Comparison of ENCODE assay signal across 8 cellular contexts in genomic region chr14:75051556-75051899, GRCh38. TPM values are rescaled to one million over a fixed set of nuclear protein-coding genes. Genes with fewer than 3 reads are reported as not detected.
A peak's percentile ranks its signal among the peaks of the same experiment; 100 is the strongest.
DNase-seq lines count a peak whose midpoint lies in the region; ATAC-seq and TF ChIP-seq lines count a peak whose summit lies in the region.

No MANE protein-coding gene starts in this region.

- H3K9me3 Mint-ChIP-seq in activated CD8-positive, alpha-beta memory T cell treated with anti-CD3 and anti-CD28 coated beads, Interleukin-2, amount 10 ng/mL, durations not matched to agents 7 days and 5 days (ENCODE audit: low read depth), result no peaks in the 10 kb centered on the region
- no peaks in the 10 kb centered on the region for H3K9me3 Mint-ChIP-seq in activated naive CD8-positive, alpha-beta T cell treated with anti-CD3 and anti-CD28 coated beads, Interleukin-2, amount 10 ng/mL, durations not matched to agents 7 days and 5 days

- H3K4me1 ChIP-seq in left lung, result peaks cover 0 to 34% of the 10 kb centered on the region in 2 donors
- peaks cover 30 to 32% of the 10 kb centered on the region in 2 donors for H3K4me1 ChIP-seq in thyroid gland
- no peaks in the 10 kb centered on the region for H3K4me1 ChIP-seq in HAP-1

- no peaks in the 10 kb centered on the region for H3K9me3 ChIP-seq in left lung
- no peaks in the 10 kb centered on the region for H3K9me3 ChIP-seq in thyroid gland
- H3K9me3 ChIP-seq in HAP-1, result no peaks in the 10 kb centered on the region

- intact Hi-C loops in left lung (cut with DNase I), result no loop called here
- intact Hi-C loops in thyroid gland (cut with DNase I), result no loop called here

- H3K27me3 ChIP-seq in left lung, result peaks cover 0 to 10% of the 10 kb centered on the region in 2 donors
- no peaks in the 10 kb centered on the region for H3K27me3 ChIP-seq in thyroid gland
- H3K27me3 ChIP-seq in HAP-1 (ENCODE audit: low read depth), result peaks cover 10% of the 10 kb centered on the region

- H3K4me3 ChIP-seq in left lung (peak overlapping the region; percentile 60 to 65), thyroid gland (replicated peaks in 1 of 3) (peak overlapping the region in 1 of 3 donors; percentile 44), HAP-1 (no peak overlapping the region)

- TF ChIP-seq CTCF in left lung (IDR thresholded peaks at IDR 0.05) (no peak), thyroid gland (IDR thresholded peaks at IDR 0.05) (no peak)

- H3K27ac Mint-ChIP-seq in activated CD8-positive, alpha-beta memory T cell treated with anti-CD3 and anti-CD28 coated beads, Interleukin-2, amount 10 ng/mL, durations not matched to agents 7 days and 5 days, result peak overlapping the region; percentile 91
- peak overlapping the region; percentile 82 for H3K27ac Mint-ChIP-seq in activated naive CD8-positive, alpha-beta T cell treated with anti-CD3 and anti-CD28 coated beads, Interleukin-2, amount 10 ng/mL, durations not matched to agents 7 days and 5 days

- in situ Hi-C loops in HAP-1 (cut with MboI; ENCODE audit: low sequenced_read_pairs), result no loop called here

- peaks cover 76% of the 10 kb centered on the region for H3K4me1 Mint-ChIP-seq in activated CD8-positive, alpha-beta memory T cell treated with anti-CD3 and anti-CD28 coated beads, Interleukin-2, amount 10 ng/mL, durations not matched to agents 7 days and 5 days
- peaks cover 30% of the 10 kb centered on the region for H3K4me1 Mint-ChIP-seq in activated naive CD8-positive, alpha-beta T cell treated with anti-CD3 and anti-CD28 coated beads, Interleukin-2, amount 10 ng/mL, durations not matched to agents 7 days and 5 days

- TF ChIP-seq POLR2A in thyroid gland (IDR thresholded peaks at IDR 0.05), result no peak

- H3K36me3 ChIP-seq in left lung (no peaks in the 10 kb centered on the region), thyroid gland (no peaks in the 10 kb centered on the region), HAP-1 (replicated peaks) (no peaks in the 10 kb centered on the region; the same call in 1 of the 2 replicates)

- no peak for DNase-seq in activated CD8-positive, alpha-beta memory T cell treated with anti-CD3 and anti-CD28 coated beads, Interleukin-2, amount 10 ng/mL, durations not matched to agents 7 days and 5 days
- DNase-seq in activated CD8-positive, alpha-beta memory T cell treated with anti-CD3 and anti-CD28 coated beads for 24 hours, result no peak
- DNase-seq in activated naive CD8-positive, alpha-beta T cell treated with anti-CD3 and anti-CD28 coated beads, Interleukin-2, amount 10 ng/mL, durations not matched to agents 7 days and 5 days, result no peak
- no peak for DNase-seq in left lung
- no peak for DNase-seq in thyroid gland
- DNase-seq in HAP-1 (ENCODE audit: low spot score in 2 of 2), result no peak
- no peak for DNase-seq in inferior parietal cortex (ENCODE audit: extremely low spot score)

- H3K27me3 Mint-ChIP-seq in activated CD8-positive, alpha-beta memory T cell treated with anti-CD3 and anti-CD28 coated beads, Interleukin-2, amount 10 ng/mL, durations not matched to agents 7 days and 5 days, result no peaks in the 10 kb centered on the region
- no peaks in the 10 kb centered on the region for H3K27me3 Mint-ChIP-seq in activated naive CD8-positive, alpha-beta T cell treated with anti-CD3 and anti-CD28 coated beads, Interleukin-2, amount 10 ng/mL, durations not matched to agents 7 days and 5 days

- POLR2A ChIA-PET in activated naive CD8-positive, alpha-beta T cell treated with anti-CD3 and anti-CD28 coated beads, Interleukin-2, amount 10 ng/mL, durations not matched to agents 7 days and 5 days (lab: Charles Lee), result interaction anchor here (0.6 to 3.8 kb wide), 4 partner anchors 10 to 235 kb away, joined by 3 to 17 read pairs (median 4); partner anchors contain the start of gene ACYP1

- H3K36me3 Mint-ChIP-seq in activated CD8-positive, alpha-beta memory T cell treated with anti-CD3 and anti-CD28 coated beads, Interleukin-2, amount 10 ng/mL, durations not matched to agents 7 days and 5 days, result peaks cover 51% of the 10 kb centered on the region
- H3K36me3 Mint-ChIP-seq in activated naive CD8-positive, alpha-beta T cell treated with anti-CD3 and anti-CD28 coated beads, Interleukin-2, amount 10 ng/mL, durations not matched to agents 7 days and 5 days, result peaks cover 36% of the 10 kb centered on the region

- H3K4me3 Mint-ChIP-seq in activated CD8-positive, alpha-beta memory T cell treated with anti-CD3 and anti-CD28 coated beads, Interleukin-2, amount 10 ng/mL, durations not matched to agents 7 days and 5 days, result peak overlapping the region; percentile 89
- peak overlapping the region; percentile 90 for H3K4me3 Mint-ChIP-seq in activated naive CD8-positive, alpha-beta T cell treated with anti-CD3 and anti-CD28 coated beads, Interleukin-2, amount 10 ng/mL, durations not matched to agents 7 days and 5 days

- CTCF ChIA-PET in activated CD8-positive, alpha-beta memory T cell treated with anti-CD3 and anti-CD28 coated beads, Interleukin-2, amount 10 ng/mL, durations not matched to agents 7 days and 5 days (lab: Charles Lee), result interaction anchor here (1.0 to 2.0 kb wide), 4 partner anchors 12 to 443 kb away, joined by 3 to 8 read pairs (median 4); partner anchors contain the start of gene ACYP1

- ATAC-seq in activated CD8-positive, alpha-beta memory T cell treated with anti-CD3 and anti-CD28 coated beads, Interleukin-2, amount 10 ng/mL, durations not matched to agents 7 days and 5 days, result no peak
- no peak for ATAC-seq in activated naive CD8-positive, alpha-beta T cell treated with anti-CD3 and anti-CD28 coated beads, Interleukin-2, amount 10 ng/mL, durations not matched to agents 7 days and 5 days (ENCODE audit: low read depth)
- no peak for ATAC-seq in left lung
- ATAC-seq in HG03442 (IDR thresholded peaks at IDR 0.05; ENCODE audit: unreplicated experiment), result no peak

- WGBS in thyroid gland, 2 donors, result 16 to 20% methylated on average over 5 of the region's 5 CpGs

- H3K27ac ChIP-seq in left lung, result peak overlapping the region; percentile 84 to 92
- peak overlapping the region; percentile 94 to 95 (median 95) for H3K27ac ChIP-seq in thyroid gland

RNA-seq across cellular contexts. Expression of gene MLH3, which starts 0.3 kb away (rescaled TPM):
- 10 to 100 TPM; 15.1 to 16.2 TPM for total RNA-seq in activated CD8-positive, alpha-beta memory T cell treated with anti-CD3 and anti-CD28 coated beads, Interleukin-2, amount 10 ng/mL, durations not matched to agents 7 days and 5 days
- total RNA-seq in activated naive CD8-positive, alpha-beta T cell treated with anti-CD3 and anti-CD28 coated beads, Interleukin-2, amount 10 ng/mL, durations not matched to agents 7 days and 5 days, result 10 to 100 TPM; 18.0 to 18.2 TPM
- total RNA-seq in left lung, result 10 to 100 TPM; 24.7 to 25.9 TPM
- total RNA-seq in thyroid gland, result 10 to 100 TPM; 48.1 to 68.1 (median 57.9) TPM

RNA-seq across cellular contexts. Expression of gene ACYP1, which starts 12.3 kb away (rescaled TPM):
- total RNA-seq in activated CD8-positive, alpha-beta memory T cell treated with anti-CD3 and anti-CD28 coated beads, Interleukin-2, amount 10 ng/mL, durations not matched to agents 7 days and 5 days, result 10 to 100 TPM; 45.2 to 59.5 TPM
- total RNA-seq in activated naive CD8-positive, alpha-beta T cell treated with anti-CD3 and anti-CD28 coated beads, Interleukin-2, amount 10 ng/mL, durations not matched to agents 7 days and 5 days, result 10 to 100 TPM; 50.7 to 54.7 TPM
- total RNA-seq in left lung (10 to 100 TPM in 1 of 2 donors, 1 to 10 TPM in 1; 9.8 to 15.8 TPM), thyroid gland (10 to 100 TPM; 24.0 to 48.8 (median 36.1) TPM)

RNA-seq across cellular contexts. Expression of gene ZC2HC1C, which starts 17.9 kb away (rescaled TPM):
- 1 to 10 TPM; 2.8 to 2.9 TPM for total RNA-seq in activated CD8-positive, alpha-beta memory T cell treated with anti-CD3 and anti-CD28 coated beads, Interleukin-2, amount 10 ng/mL, durations not matched to agents 7 days and 5 days
- total RNA-seq in activated naive CD8-positive, alpha-beta T cell treated with anti-CD3 and anti-CD28 coated beads, Interleukin-2, amount 10 ng/mL, durations not matched to agents 7 days and 5 days, result 1 to 10 TPM in 1 of 2 experiments, under 1 TPM in 1; 0.69 to 1.5 TPM
- total RNA-seq in left lung, result 1 to 10 TPM; 3.1 to 4.6 TPM
- 10 to 100 TPM in 2 of 4 donors, 1 to 10 TPM in 2; 8.3 to 15.8 (median 12.4) TPM for total RNA-seq in thyroid gland

RNA-seq across cellular contexts. Expression of gene EIF2B2, which starts 48.8 kb away (rescaled TPM):
- total RNA-seq in activated CD8-positive, alpha-beta memory T cell treated with anti-CD3 and anti-CD28 coated beads, Interleukin-2, amount 10 ng/mL, durations not matched to agents 7 days and 5 days, result 10 to 100 TPM; 47.9 to 54.0 TPM
- 10 to 100 TPM; 35.4 to 37.2 TPM for total RNA-seq in activated naive CD8-positive, alpha-beta T cell treated with anti-CD3 and anti-CD28 coated beads, Interleukin-2, amount 10 ng/mL, durations not matched to agents 7 days and 5 days
- total RNA-seq in left lung (10 to 100 TPM; 38.7 to 44.4 TPM), thyroid gland (10 to 100 TPM; 47.0 to 94.8 (median 69.3) TPM)
